9 cellular contexts compared by ENCODE assay signal in genomic region chr7:73830872-73831655, GRCh38. TPM values are rescaled to one million over a fixed set of nuclear protein-coding genes. Genes with fewer than 3 reads are reported as not detected.
DNase-seq lines count a peak whose midpoint lies in the region; ATAC-seq, FAIRE-seq and TF ChIP-seq lines count a peak whose summit lies in the region.
"Had no signal": no experiment of that assay in that cellular context is flagged by ENCODE, and none has a peak within 500 bp of the region (broad histone marks: within the 10 kb centered on the region; RNA-seq: fewer than 3 reads in every experiment).

TSS of gene CLDN4 (plus strand) at chr7:73830996. CDS start at chr7:73831202, 206 bp downstream.

- no peak within 1 kb of the TSS for H3K4me3 ChIP-seq in IMR-90 (ENCODE audit: insufficient read depth, low read depth, low read length)
- H3K4me3 ChIP-seq in Panc1 (ENCODE audit: low read depth in 2 of 2, low read length in 2 of 2), result peak within 1 kb of the TSS; percentile 73 to 97
- H3K4me3 ChIP-seq in iPS-15b (ENCODE audit: low read depth, low read length), result peak within 1 kb of the TSS; percentile 22
- peak within 1 kb of the TSS; percentile 42 to 85 for H3K4me3 ChIP-seq in small intestine (ENCODE audit: low read depth in 1 of 2, low read length in 2 of 2)

- peaks cover 31% of the 10 kb centered on the region for H3K9me1 ChIP-seq in IMR-90 (ENCODE audit: insufficient read depth, low read length)

- H3K79me1 ChIP-seq in IMR-90 (ENCODE audit: low read depth in 1 of 2, low read length in 2 of 2), result peaks cover 0 to 11% of the 10 kb centered on the region in 2 experiments; a peak in 1 of 4 replicates

- H3K18ac ChIP-seq in IMR-90 (ENCODE audit: low read depth, low read length), result no peak within 1 kb of the TSS

- no peak within 1 kb of the TSS for H3K27ac Mint-ChIP-seq in T-cell
- H3K27ac Mint-ChIP-seq: activated T-cell treated with anti-CD3 and anti-CD28 coated beads, Interleukin-2, amount 50 U/mL, for 72 hours had no signal

- H2BK15ac ChIP-seq in IMR-90 (ENCODE audit: low read depth, low read length), result peak within 1 kb of the TSS; percentile 40; the same call in 1 of the 3 replicates

- TF ChIP-seq POLR2A in IMR-90 (IDR thresholded peaks at IDR 0.05; ENCODE audit: low read depth, low read length), result no peak

- H3K27me3 Mint-ChIP-seq in T-cell, result peaks cover 0 to 8% of the 10 kb centered on the region in 2 donors

- 82% methylated on average over 38 of the region's 44 CpGs; no CpG with 5 or more reads in 1 of the 2 experiments for whole genome bisulfite sequencing in IMR-90 (ENCODE audit: extremely low coverage in 2 of 2, insufficient read length in 1 of 2), 2 experiments
- 15 to 62% (median 31%) methylated on average over 43 to 44 of the region's 44 CpGs for whole genome bisulfite sequencing in small intestine, 3 donors

- dilution Hi-C loops in IMR-90 (cut with HindIII; ENCODE audit: low sequenced_read_pairs, unreplicated experiment), result no loop called here

- H3K4me1 ChIP-seq in IMR-90 (ENCODE audit: control insufficient read depth, insufficient read depth, low read length) (peaks cover 11% of the 10 kb centered on the region), Panc1 (ENCODE audit: control insufficient read depth, insufficient read depth, low read length) (peaks cover 42% of the 10 kb centered on the region), iPS-15b (ENCODE audit: control insufficient read depth, insufficient read depth, low read length) (peaks cover 38% of the 10 kb centered on the region), small intestine (ENCODE audit: control insufficient read depth in 2 of 2, insufficient read depth in 1 of 2, low read depth in 1 of 2, low read length in 1 of 2) (peaks cover 2 to 3% of the 10 kb centered on the region in 2 donors)

- peak within 1 kb of the TSS; percentile 78; the same call in 1 of the 2 replicates for H3K23ac ChIP-seq in IMR-90 (ENCODE audit: low read depth, low read length)

- H3K9ac ChIP-seq in IMR-90 (ENCODE audit: low read depth, low read length), result no peak within 1 kb of the TSS
- H3K9ac ChIP-seq in iPS-15b (ENCODE audit: low read depth, low read length), result peak within 1 kb of the TSS; percentile 9

- H2AK9ac ChIP-seq in IMR-90 (replicated peaks; ENCODE audit: low read depth, low read length, poor library complexity), result peak within 1 kb of the TSS; percentile 91

- no peak within 1 kb of the TSS for H3K27ac ChIP-seq in IMR-90 (ENCODE audit: insufficient read depth, low read length)
- peak within 1 kb of the TSS; percentile 96 for H3K27ac ChIP-seq in Panc1 (ENCODE audit: low read length)
- peak within 1 kb of the TSS; percentile 90 to 100 for H3K27ac ChIP-seq in small intestine (ENCODE audit: low read depth in 1 of 2, low read length in 1 of 2)

- H2AFZ ChIP-seq in IMR-90 (replicated peaks; ENCODE audit: low read length, poor library complexity), result peak within 1 kb of the TSS; percentile 81

- TF ChIP-seq RAD21 in IMR-90 (IDR thresholded peaks at IDR 0.05; ENCODE audit: low read length), result no peak

- CTCF ChIA-PET in IMR-90 (lab: Yijun Ruan, JAX) (no interaction called here), Panc1 (lab: Charles Lee) (no interaction called here), T-cell (lab: Charles Lee) (no interaction called here)

- no peak for TF ChIP-seq CTCF in IMR-90 (conservative IDR thresholded peaks at IDR 0.05; ENCODE audit: low read depth, low read length)
- TF ChIP-seq CTCF in Panc1 (IDR thresholded peaks at IDR 0.05), result no peak
- TF ChIP-seq CTCF in GM20000 (IDR thresholded peaks at IDR 0.05; ENCODE audit: extremely low read depth, missing control alignments), result no peak

- BruUV-seq in IMR-90 (replicated peaks; lab: Mats Ljungman, UMichigan) (no TSS peak), Panc1 (replicated peaks; lab: Mats Ljungman, UMichigan) (TSS peak; percentile 98)

- peak within 1 kb of the TSS; percentile 61 for H2BK20ac ChIP-seq in IMR-90 (ENCODE audit: low read depth, low read length)

- ATAC-seq in IMR-90 (ENCODE audit: low read depth), result no peak; the same call in none of the 2 replicates
- peak; percentile 63 for ATAC-seq in Panc1
- ATAC-seq in T-cell (replicated peaks in 1 of 4), result no peak
- ATAC-seq in HG03280 (IDR thresholded peaks at IDR 0.05; ENCODE audit: unreplicated experiment), result no peak
- ATAC-seq: activated T-cell treated with anti-CD3 and anti-CD28 coated beads, Interleukin-2, amount 50 U/mL, for 72 hours had no signal

- no peak within 1 kb of the TSS for H3K4me2 ChIP-seq in IMR-90 (ENCODE audit: low read depth, low read length)

- intact Hi-C loops in IMR-90 (cut with micrococcal nuclease) (no loop called here), Panc1 (cut with micrococcal nuclease; ENCODE audit: unreplicated experiment) (no loop called here)

- no peaks in the 10 kb centered on the region for H3K36me3 Mint-ChIP-seq in T-cell

- H3K9me3 ChIP-seq in IMR-90 (ENCODE audit: control insufficient read depth, insufficient read depth, low read length) (no peaks in the 10 kb centered on the region), Panc1 (ENCODE audit: control insufficient read depth, insufficient read depth, low read depth, low read length) (no peaks in the 10 kb centered on the region), iPS-15b (ENCODE audit: control insufficient read depth, insufficient read depth, low read length) (no peaks in the 10 kb centered on the region), small intestine (ENCODE audit: control insufficient read depth, low read depth) (no peaks in the 10 kb centered on the region)

- in situ Hi-C loops in IMR-90 (cut with MboI; ENCODE audit: low sequenced_read_pairs), result no loop called here
- in situ Hi-C loops in Panc1 (cut with HindIII; ENCODE audit: low pct_unique_long_range_greater_than_20kb, low sequenced_read_pairs), result no loop called here

- H3K56ac ChIP-seq in IMR-90 (ENCODE audit: extremely low read depth, insufficient read depth, low read length), result no peak within 1 kb of the TSS

- no peaks in the 10 kb centered on the region for H4K20me1 ChIP-seq in IMR-90 (ENCODE audit: insufficient read depth, low read length)

- no peaks in the 10 kb centered on the region for H3K27me3 ChIP-seq in IMR-90 (ENCODE audit: control insufficient read depth, insufficient read depth, low read length)
- H3K27me3 ChIP-seq in Panc1 (ENCODE audit: control insufficient read depth, insufficient read depth, low read length), result no peaks in the 10 kb centered on the region
- no peaks in the 10 kb centered on the region for H3K27me3 ChIP-seq in iPS-15b (ENCODE audit: control insufficient read depth, insufficient read depth, low read length)
- H3K27me3 ChIP-seq in small intestine (ENCODE audit: control insufficient read depth in 2 of 2, insufficient read depth in 2 of 2, low read length in 2 of 2), result no peaks in the 10 kb centered on the region

- peak within 1 kb of the TSS in 1 of 2 experiments; percentile 47; a peak in 1 of 4 replicates for H4K8ac ChIP-seq in IMR-90 (ENCODE audit: low read depth in 2 of 2, low read length in 2 of 2)

- H2BK5ac ChIP-seq in IMR-90 (ENCODE audit: low read depth, low read length, poor library complexity, severe bottlenecking), result peak within 1 kb of the TSS; percentile 35

- H3K4ac ChIP-seq in IMR-90 (ENCODE audit: low read depth, low read length), result peak within 1 kb of the TSS; percentile 72

- H3K36me3 ChIP-seq in IMR-90 (ENCODE audit: control insufficient read depth, insufficient read depth, low read length), result no peaks in the 10 kb centered on the region
- H3K36me3 ChIP-seq in Panc1 (ENCODE audit: control insufficient read depth, insufficient read depth, low read length), result no peaks in the 10 kb centered on the region; the same call in 1 of the 2 replicates
- H3K36me3 ChIP-seq in iPS-15b (ENCODE audit: control insufficient read depth, insufficient read depth, low read length), result no peaks in the 10 kb centered on the region
- peaks cover 0 to 2% of the 10 kb centered on the region in 2 donors for H3K36me3 ChIP-seq in small intestine (ENCODE audit: control insufficient read depth in 2 of 2, insufficient read depth in 2 of 2, low read length in 2 of 2)

- H3K9me3 Mint-ChIP-seq in T-cell, result no peaks in the 10 kb centered on the region
- H3K9me3 Mint-ChIP-seq: activated T-cell treated with anti-CD3 and anti-CD28 coated beads, Interleukin-2, amount 50 U/mL, for 72 hours had no signal

- H4K91ac ChIP-seq in IMR-90 (ENCODE audit: insufficient read depth, low read depth, low read length), result peak within 1 kb of the TSS; percentile 49; the same call in 1 of the 2 replicates

- peak within 1 kb of the TSS; percentile 85 for H3K14ac ChIP-seq in IMR-90 (replicated peaks; ENCODE audit: low read depth, low read length)

- H3K4me3 Mint-ChIP-seq in T-cell, result no peak within 1 kb of the TSS
- H3K4me3 Mint-ChIP-seq: activated T-cell treated with anti-CD3 and anti-CD28 coated beads, Interleukin-2, amount 50 U/mL, for 72 hours had no signal

- H4K5ac ChIP-seq in IMR-90 (ENCODE audit: low read depth, low read length), result no peak within 1 kb of the TSS

- H2AK5ac ChIP-seq in IMR-90 (ENCODE audit: low read depth, low read length), result peak within 1 kb of the TSS; percentile 79

- DNase-seq in IMR-90, result no peak
- peak; percentile 97 for DNase-seq in Panc1 (ENCODE audit: low read depth, low spot score)
- DNase-seq in small intestine, result peak; percentile 99
- no peak for DNase-seq in T-cell
- DNase-seq in GM20000 (ENCODE audit: low spot score), result no peak
- no peak for DNase-seq in GF-D8 (lab: John Stamatoyannopoulos, UW)
- DNase-seq: activated T-cell treated with anti-CD3 and anti-CD28 coated beads, Interleukin-2, amount 50 U/mL, for 72 hours had no signal

- POLR2A ChIA-PET in IMR-90 (lab: Charles Lee; ENCODE audit: unreplicated experiment), result no interaction called here
- POLR2A ChIA-PET in Panc1 (lab: Charles Lee), result interaction anchor here (0.6 to 2.3 kb wide), 4 partner anchors 62 to 92 kb away, joined by 3 to 13 read pairs (median 4); partner anchors contain the start of gene ABHD11
- POLR2A ChIA-PET in T-cell (lab: Charles Lee), result interaction anchor here in 1 of 2 donors (0.5 kb wide), 1 partner anchor 838 kb away, joined by 3 read pairs; no protein-coding TSS in a partner anchor

- H3K4me1 Mint-ChIP-seq in T-cell, result peaks cover 22 to 30% (median 27%) of the 10 kb centered on the region in 3 donors

- H2BK120ac ChIP-seq in IMR-90 (ENCODE audit: low read depth, low read length), result peak within 1 kb of the TSS; percentile 77; the same call in 1 of the 2 replicates

- FAIRE-seq in small intestine (lab: Jason Lieb, UNC), result no peak

TF ChIP-seq in IMR-90, 13 proteins besides CTCF, POLR2A, EP300 and RAD21 (continues in another document):
- TF ChIP-seq NFE2L2 (IDR thresholded peaks at IDR 0.05; ENCODE audit: low read depth, low read length) (no peak), MAZ (IDR thresholded peaks at IDR 0.05; ENCODE audit: borderline replicate concordance, low read depth, low read length) (no peak), RCOR1 (IDR thresholded peaks at IDR 0.05; ENCODE audit: insufficient replicate concordance, low read length) (no peak), BHLHE40 (IDR thresholded peaks at IDR 0.05; ENCODE audit: low read depth, low read length) (no peak)

RNA-seq across cellular contexts. Expression of gene CLDN4, which starts in this region (rescaled TPM):
- total RNA-seq in IMR-90 (2012; rRNA removed), result 2.9 and 3.9 TPM in 2 replicates
- 3.8 and 4.4 TPM in 2 replicates for polyA plus RNA-seq in IMR-90 (2012; rRNA removed)
- 2.4 and 4.7 TPM in 2 replicates for polyA plus RNA-seq in IMR-90 (2012; cell fraction: cytosol; rRNA removed)
- polyA plus RNA-seq in IMR-90 (2012; cell fraction: nucleus; rRNA removed; ENCODE audit: low replicate concordance), result 1.9 and 4.8 TPM in 2 replicates
- 295 TPM for total RNA-seq in Panc1 (2021; ENCODE audit: unreplicated experiment)
- polyA plus RNA-seq in Panc1 (2012; ENCODE audit: insufficient read length), result 551 TPM
- polyA plus RNA-seq in small intestine, result 100 to 1,000 TPM; 115 to 226 (median 178) TPM
- total RNA-seq in T-cell, result 1 to 10 TPM in 1 of 5 donors, under 1 TPM in 2, not detected in 2; 0.53 to 1.3 (median 0.79) TPM

Comparison
In these comparisons a context has a peak if more than half of its experiments do, and no peak if none do; other contexts are left out.
1. RNA of gene CLDN4 (total RNA-seq): 295 TPM in Panc1 (single experiment); 2.9 to 3.9 TPM in IMR-90 and 0.53 to 1.3 TPM in T-cell; every median in the first group is over 10 times any median in the second.
2. RNA of gene CLDN4 (polyA plus RNA-seq): 115 to 226 TPM in small intestine; 1.9 to 4.8 TPM in IMR-90; every median in the first group is over 10 times any median in the second.
3. DNase-seq: peak in Panc1 (single experiment) and small intestine (single experiment); none in IMR-90 (single experiment), T-cell (0 of 34), GM20000 (single experiment) and GF-D8 (single experiment).